Comparison of ENCODE assay signal across 17 cellular contexts in genomic region chr11:9071694-9072093, GRCh38. TPM values are rescaled to one million over a fixed set of nuclear protein-coding genes. Genes with fewer than 3 reads are reported as not detected.
A peak's percentile ranks its signal among the peaks of the same experiment; 100 is the strongest.
DNase-seq lines count a peak whose midpoint lies in the region; ATAC-seq lines count a peak whose summit lies in the region.
"Had no signal": no experiment of that assay in that cellular context is flagged by ENCODE, and none has a peak within 500 bp of the region (broad histone marks: within the 10 kb centered on the region; RNA-seq: fewer than 3 reads in every experiment).

No MANE protein-coding gene starts in this region.

- H3K9me3 Mint-ChIP-seq in activated T-cell treated with anti-CD3 and anti-CD28 coated beads, Interleukin-2, amount 50 U/mL, for 72 hours = no peaks in the 10 kb centered on the region
- no peaks in the 10 kb centered on the region for H3K9me3 Mint-ChIP-seq in activated T-cell treated with anti-CD3 and anti-CD28 coated beads, Interleukin-2, amount 50 U/mL, for 4 hours
- no peaks in the 10 kb centered on the region for H3K9me3 Mint-ChIP-seq in activated T-helper 1 cell treated with anti-CD3 and anti-CD28 coated beads, Interleukin-12 subunit alpha, Interleukin-12 subunit beta, Interleukin-2, Interleukin-4 antibody, amounts not matched to agents 30 ng/mL and 10 ng/mL and 1 ng/mL, durations not matched to agents 14 hours and 24 hours and 36 hours
- H3K9me3 Mint-ChIP-seq: CD14-positive monocyte; CD4-positive, alpha-beta memory T cell; H9 had no signal

- no peak overlapping the region for H3K27ac Mint-ChIP-seq in activated T-cell treated with anti-CD3 and anti-CD28 coated beads, Interleukin-2, amount 50 U/mL, for 72 hours
- peak overlapping the region; percentile 31 for H3K27ac Mint-ChIP-seq in activated T-helper 1 cell treated with anti-CD3 and anti-CD28 coated beads, Interleukin-12 subunit alpha, Interleukin-12 subunit beta, Interleukin-2, Interleukin-4 antibody, amounts not matched to agents 30 ng/mL and 10 ng/mL and 1 ng/mL, durations not matched to agents 14 hours and 24 hours and 36 hours
- H3K27ac Mint-ChIP-seq: CD14-positive monocyte; CD4-positive, alpha-beta memory T cell; H9 had no signal

- peaks cover 47% of the 10 kb centered on the region for H3K27me3 Mint-ChIP-seq in activated T-cell treated with anti-CD3 and anti-CD28 coated beads, Interleukin-2, amount 50 U/mL, for 72 hours (ENCODE audit: low read depth)
- H3K27me3 Mint-ChIP-seq in activated T-cell treated with anti-CD3 and anti-CD28 coated beads, Interleukin-2, amount 50 U/mL, for 4 hours (ENCODE audit: low read depth) = peaks cover 11% of the 10 kb centered on the region
- peaks cover 20% of the 10 kb centered on the region for H3K27me3 Mint-ChIP-seq in activated T-helper 1 cell treated with anti-CD3 and anti-CD28 coated beads, Interleukin-12 subunit alpha, Interleukin-12 subunit beta, Interleukin-2, Interleukin-4 antibody, amounts not matched to agents 30 ng/mL and 10 ng/mL and 1 ng/mL, durations not matched to agents 14 hours and 24 hours and 36 hours (ENCODE audit: insufficient read depth)

- no peak overlapping the region for H3K4me3 ChIP-seq in ectodermal cell (ENCODE audit: insufficient read depth, low read depth, low read length)
- H3K4me3 ChIP-seq: BLaER1 had no signal

- no peaks in the 10 kb centered on the region for H3K4me1 Mint-ChIP-seq in activated T-cell treated with anti-CD3 and anti-CD28 coated beads, Interleukin-2, amount 50 U/mL, for 72 hours (ENCODE audit: low read depth)
- no peaks in the 10 kb centered on the region for H3K4me1 Mint-ChIP-seq in activated T-cell treated with anti-CD3 and anti-CD28 coated beads, Interleukin-2, amount 50 U/mL, for 4 hours (ENCODE audit: low read depth)
- H3K4me1 Mint-ChIP-seq in activated T-helper 1 cell treated with anti-CD3 and anti-CD28 coated beads, Interleukin-12 subunit alpha, Interleukin-12 subunit beta, Interleukin-2, Interleukin-4 antibody, amounts not matched to agents 30 ng/mL and 10 ng/mL and 1 ng/mL, durations not matched to agents 14 hours and 24 hours and 36 hours (ENCODE audit: low read depth) = no peaks in the 10 kb centered on the region
- H3K4me1 Mint-ChIP-seq: CD4-positive, alpha-beta memory T cell had no signal

- ATAC-seq in activated T-cell treated with anti-CD3 and anti-CD28 coated beads, Interleukin-2, amount 50 U/mL, for 72 hours (replicated peaks in 1 of 2) = peak; percentile 47 to 64
- no peak for ATAC-seq in activated T-cell treated with anti-CD3 and anti-CD28 coated beads, Interleukin-2, amount 50 U/mL, for 4 hours
- no peak for ATAC-seq in HG03108 (IDR thresholded peaks at IDR 0.05; ENCODE audit: unreplicated experiment)

- H3K36me3 Mint-ChIP-seq in activated T-cell treated with anti-CD3 and anti-CD28 coated beads, Interleukin-2, amount 50 U/mL, for 72 hours (ENCODE audit: insufficient read depth in 2 of 2) = no peaks in the 10 kb centered on the region
- H3K36me3 Mint-ChIP-seq in activated T-cell treated with anti-CD3 and anti-CD28 coated beads, Interleukin-2, amount 50 U/mL, for 4 hours (ENCODE audit: insufficient read depth) = no peaks in the 10 kb centered on the region
- H3K36me3 Mint-ChIP-seq in activated T-helper 1 cell treated with anti-CD3 and anti-CD28 coated beads, Interleukin-12 subunit alpha, Interleukin-12 subunit beta, Interleukin-2, Interleukin-4 antibody, amounts not matched to agents 30 ng/mL and 10 ng/mL and 1 ng/mL, durations not matched to agents 14 hours and 24 hours and 36 hours (ENCODE audit: low read depth) = no peaks in the 10 kb centered on the region
- H3K36me3 Mint-ChIP-seq: CD14-positive monocyte; CD4-positive, alpha-beta memory T cell had no signal

- intact Hi-C loops in activated T-helper 1 cell treated with anti-CD3 and anti-CD28 coated beads, Interleukin-12 subunit alpha, Interleukin-12 subunit beta, Interleukin-2, Interleukin-4 antibody, amounts not matched to agents 30 ng/mL and 10 ng/mL and 1 ng/mL, durations not matched to agents 14 hours and 24 hours and 36 hours (cut with micrococcal nuclease) = no loop called here

- H3K4me3 Mint-ChIP-seq in activated T-cell treated with anti-CD3 and anti-CD28 coated beads, Interleukin-2, amount 50 U/mL, for 72 hours = no peak overlapping the region
- H3K4me3 Mint-ChIP-seq in activated T-cell treated with anti-CD3 and anti-CD28 coated beads, Interleukin-2, amount 50 U/mL, for 4 hours = no peak overlapping the region
- H3K4me3 Mint-ChIP-seq in activated T-helper 1 cell treated with anti-CD3 and anti-CD28 coated beads, Interleukin-12 subunit alpha, Interleukin-12 subunit beta, Interleukin-2, Interleukin-4 antibody, amounts not matched to agents 30 ng/mL and 10 ng/mL and 1 ng/mL, durations not matched to agents 14 hours and 24 hours and 36 hours = no peak overlapping the region
- H3K4me3 Mint-ChIP-seq: CD14-positive monocyte; CD4-positive, alpha-beta memory T cell; H9 had no signal

- H3K4me1 ChIP-seq in ectodermal cell (ENCODE audit: control insufficient read depth, insufficient read depth, low read length) = peaks cover 29% of the 10 kb centered on the region
- H3K4me1 ChIP-seq: BLaER1 had no signal

- 55 to 82% methylated on average over 3 of the region's 3 CpGs for WGBS in ectodermal cell, 2 experiments

- H3K27ac ChIP-seq in ectodermal cell (ENCODE audit: insufficient read depth, low read depth, low read length, poor library complexity, severe bottlenecking) = peak overlapping the region; percentile 16
- H3K27ac ChIP-seq: BLaER1, HL-60 had no signal

- H3K27me3 ChIP-seq in ectodermal cell (ENCODE audit: control insufficient read depth, insufficient read depth, low read length, poor library complexity, severe bottlenecking) = no peaks in the 10 kb centered on the region
- H3K27me3 ChIP-seq: BLaER1 had no signal

- no peaks in the 10 kb centered on the region for H3K36me3 ChIP-seq in ectodermal cell (ENCODE audit: control insufficient read depth, insufficient read depth, low read length)
- H3K36me3 ChIP-seq: BLaER1 had no signal

- no peak for DNase-seq in activated T-cell treated with anti-CD3 and anti-CD28 coated beads, Interleukin-2, amount 50 U/mL, for 72 hours
- no peak for DNase-seq in activated T-cell treated with anti-CD3 and anti-CD28 coated beads, Interleukin-2, amount 50 U/mL, for 4 hours
- no peak for DNase-seq in activated T-helper 1 cell treated with anti-CD3 and anti-CD28 coated beads, Interleukin-12 subunit alpha, Interleukin-12 subunit beta, Interleukin-2, Interleukin-4 antibody, amounts not matched to agents 30 ng/mL and 10 ng/mL and 1 ng/mL, durations not matched to agents 14 hours and 24 hours and 36 hours (ENCODE audit: low spot score)
- no peak for DNase-seq in SKM-1 treated with dmso at 0.1 percent for 144 hours (lab: John Stamatoyannopoulos, UW; ENCODE audit: unreplicated experiment)
- DNase-seq in NCI-H345 (lab: John Stamatoyannopoulos, UW) = no peak
- DNase-seq: 8988T; CD4-positive, alpha-beta memory T cell; DMS153; DMS79; GDM1; GOT3; H9 had no signal

- H3K9me3 ChIP-seq in ectodermal cell (ENCODE audit: control insufficient read depth, low read length) = no peaks in the 10 kb centered on the region
- H3K9me3 ChIP-seq: BLaER1 had no signal

RNA-seq across cellular contexts. Expression of gene SCUBE2, which starts 19.7 kb away (rescaled TPM):
- total RNA-seq in activated T-cell treated with anti-CD3 and anti-CD28 coated beads, Interleukin-2, amount 50 U/mL, for 72 hours = under 1 TPM in 1 of 2 donors, not detected in 1; 0.37 TPM
- under 1 TPM; 0.20 to 0.41 (median 0.26) TPM for total RNA-seq in activated T-cell treated with anti-CD3 and anti-CD28 coated beads, Interleukin-2, amount 50 U/mL, for 4 hours
- not detected in 2 replicates for total RNA-seq in activated T-helper 1 cell treated with anti-CD3 and anti-CD28 coated beads, Interleukin-12 subunit alpha, Interleukin-12 subunit beta, Interleukin-2, Interleukin-4 antibody, amounts not matched to agents 30 ng/mL and 10 ng/mL and 1 ng/mL, durations not matched to agents 14 hours and 24 hours and 36 hours
- polyA plus RNA-seq in ectodermal cell (2013, experiment 1 of 4) = 21.9 TPM
- 47.7 TPM for polyA plus RNA-seq in ectodermal cell (2013, experiment 2 of 4)
- polyA plus RNA-seq in ectodermal cell (2013, experiment 3 of 4) = 27.9 TPM
- polyA plus RNA-seq in ectodermal cell (2013, experiment 4 of 4) = 40.8 TPM
- polyA plus RNA-seq: CD4-positive, alpha-beta memory T cell had no signal

Comparison
In these comparisons a context has a peak if more than half of its experiments do, and no peak if none do; other contexts are left out.
1. ATAC-seq: peak in activated T-cell treated with anti-CD3 and anti-CD28 coated beads, Interleukin-2, amount 50 U/mL, for 72 hours (2 of 2); none in activated T-cell treated with anti-CD3 and anti-CD28 coated beads, Interleukin-2, amount 50 U/mL, for 4 hours (0 of 2) and HG03108 (single experiment).